ENCODE assay signal across 17 cellular contexts in the genomic region with DNA sequence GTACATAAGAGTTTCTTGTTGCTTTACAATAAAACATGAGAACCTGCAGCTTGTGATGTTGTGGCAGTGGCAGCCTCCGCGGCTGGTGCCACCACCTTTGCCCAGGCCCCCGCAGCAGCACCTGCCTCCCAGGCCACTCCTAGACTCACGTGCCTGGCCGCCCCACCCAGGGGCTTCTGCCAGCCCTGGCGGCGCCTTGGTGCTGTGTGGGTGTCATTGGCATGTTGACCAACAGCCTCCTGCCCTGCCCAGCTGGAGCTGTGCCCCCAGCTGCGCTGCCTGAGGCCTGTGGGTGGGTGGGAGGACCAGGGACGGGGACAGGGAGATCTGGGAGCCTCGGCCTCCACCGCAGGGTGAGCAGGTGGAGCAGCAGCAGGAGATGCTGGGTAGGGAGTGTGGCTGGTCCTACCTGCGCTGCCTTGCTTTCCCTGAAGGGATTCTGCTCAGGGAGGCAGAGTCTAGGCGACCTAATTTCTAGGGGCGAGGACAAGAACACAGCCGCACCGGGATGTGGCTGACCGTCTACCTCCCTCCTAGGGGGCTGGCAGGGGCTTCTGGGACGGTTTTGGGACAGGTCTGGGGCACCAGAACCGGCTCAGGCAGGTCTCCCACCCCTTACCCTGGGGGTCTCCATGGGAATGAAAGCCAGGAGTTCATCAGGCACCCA. TPM values are rescaled to one million over a fixed set of nuclear protein-coding genes. Genes with fewer than 3 reads are reported as not detected.
A peak's percentile ranks its signal among the peaks of the same experiment; 100 is the strongest.
DNase-seq lines count a peak whose midpoint lies in the region; ATAC-seq, FAIRE-seq and TF ChIP-seq lines count a peak whose summit lies in the region.
"Had no signal": no experiment of that assay in that cellular context is flagged by ENCODE, and none has a peak within 500 bp of the region (broad histone marks: within the 10 kb centered on the region; RNA-seq: fewer than 3 reads in every experiment).

No MANE protein-coding gene starts in this region.

- H3K27me3 Mint-ChIP-seq in Calu3 (ENCODE audit: unreplicated experiment) = no peaks in the 10 kb centered on the region

- peak overlapping the region; percentile 32 for H3K4me3 Mint-ChIP-seq in Calu3 (ENCODE audit: low read depth, unreplicated experiment)

- H3K27me3 ChIP-seq in brain microvascular endothelial cell (replicated peaks) = peaks cover 5% of the 10 kb centered on the region
- H3K27me3 ChIP-seq: testis had no signal

- no peaks in the 10 kb centered on the region for H3K9me3 Mint-ChIP-seq in Calu3 (ENCODE audit: low read depth, unreplicated experiment)

- in situ Hi-C loops in brain microvascular endothelial cell (cut with HindIII; ENCODE audit: low pct_ligation_motif_present, low sequenced_read_pairs) = no loop called here

- FAIRE-seq in urothelium cell line (lab: Jason Lieb, UNC) = no peak
- FAIRE-seq: GM18507, H54 had no signal

- TF ChIP-seq CTCF in Calu3 (IDR thresholded peaks at IDR 0.05; ENCODE audit: unreplicated experiment) (no peak), brain microvascular endothelial cell (IDR thresholded peaks at IDR 0.05; ENCODE audit: low read depth, low read length, missing control alignments) (no peak)

- peak overlapping the region; percentile 31 for H3K27ac Mint-ChIP-seq in Calu3 (ENCODE audit: unreplicated experiment)

- no peak overlapping the region for H3K4me3 ChIP-seq in brain microvascular endothelial cell (ENCODE audit: low read depth, low read length)

- ATAC-seq in left lobe of liver = peak; percentile 6

- DNase-seq in Calu3 (no peak), NCI-H2196 treated with DMSO at 0.1 percent for 48 hours (lab: John Stamatoyannopoulos, UW; ENCODE audit: unreplicated experiment) (peak; percentile 53), left lobe of liver (ENCODE audit: low spot score) (no peak), urothelium cell line (ENCODE audit: low spot score) (no peak), brain microvascular endothelial cell (no peak), superior temporal gyrus (ENCODE audit: extremely low spot score) (no peak)
- DNase-seq: activated CD4-positive, CD25-positive, alpha-beta regulatory T cell treated with anti-CD3 and anti-CD28 coated beads, Interleukin-2, amount 50 U/mL, for 72 hours; activated T-cell treated with anti-CD3 and anti-CD28 coated beads, Interleukin-2, amount 50 U/mL, for 1 hour; cortex of kidney; esophagus squamous epithelium; MM.1S; SW 1271; testis had no signal

- H3K36me3 Mint-ChIP-seq in Calu3 (ENCODE audit: insufficient read depth, unreplicated experiment) = peaks cover 68% of the 10 kb centered on the region

- BruUV-seq in Calu3 (replicated peaks; lab: Mats Ljungman, UMichigan) = no TSS peak

- H3K4me1 Mint-ChIP-seq in Calu3 (ENCODE audit: low read depth, unreplicated experiment) = peaks cover 8% of the 10 kb centered on the region

- no peak overlapping the region for H3K27ac ChIP-seq in brain microvascular endothelial cell
- H3K27ac ChIP-seq: esophagus squamous epithelium, HL-60, neutrophil, testis had no signal

- peaks cover 38% of the 10 kb centered on the region for H3K36me3 ChIP-seq in brain microvascular endothelial cell (replicated peaks)

- intact Hi-C loops in Calu3 (cut with micrococcal nuclease; ENCODE audit: unreplicated experiment) = no loop called here

- CTCF ChIA-PET in Calu3 (lab: Charles Lee) = no interaction called here

RNA-seq across cellular contexts. Expression of a gene that starts 0.4 kb away (rescaled TPM):
- total RNA-seq in Calu3 (2022) = 5.7 and 7.5 TPM in 2 replicates
- 1.2 TPM for total RNA-seq in left lobe of liver

RNA-seq across cellular contexts. Expression of a gene that starts 12.4 kb away (rescaled TPM):
- total RNA-seq in Calu3 (2022) (35.4 and 36.5 TPM in 2 replicates), left lobe of liver (12.7 TPM)

RNA-seq across cellular contexts. Expression of a gene that starts 15.6 kb away (rescaled TPM):
- total RNA-seq in Calu3 (2022) (85.7 and 87.5 TPM in 2 replicates), left lobe of liver (171 TPM)

RNA-seq across cellular contexts. Expression of a gene that starts 21.2 kb away (rescaled TPM):
- total RNA-seq in Calu3 (2022) = 45.0 and 49.6 TPM in 2 replicates
- 7.5 TPM for total RNA-seq in left lobe of liver

RNA-seq across cellular contexts. Expression of a gene that starts 25.2 kb away (rescaled TPM):
- 15.8 and 17.3 TPM in 2 replicates for total RNA-seq in Calu3 (2022)
- 5.3 TPM for total RNA-seq in left lobe of liver
